11 cellular contexts compared by ENCODE assay signal in the genomic region with DNA sequence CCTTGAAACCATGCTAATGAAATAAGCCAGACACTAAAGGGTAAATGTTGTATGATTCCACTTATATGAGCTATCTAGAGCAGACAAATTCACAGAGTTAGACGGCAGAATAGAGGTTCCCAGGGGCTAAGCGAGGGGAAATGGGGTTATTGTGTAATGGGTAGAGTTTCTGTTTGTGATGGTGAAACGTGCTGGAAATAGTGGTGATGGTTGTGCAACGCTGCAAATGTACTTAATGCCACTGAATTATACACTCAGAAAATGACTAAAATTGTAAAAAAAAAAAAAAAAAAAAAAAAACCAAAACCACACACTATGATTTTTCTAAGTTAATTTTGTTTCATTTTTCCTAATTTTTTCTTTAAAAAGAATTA. TPM values are rescaled to one million over a fixed set of nuclear protein-coding genes. Genes with fewer than 3 reads are reported as not detected.
DNase-seq lines count a peak whose midpoint lies in the region; ATAC-seq and TF ChIP-seq lines count a peak whose summit lies in the region.
"Had no signal": no experiment of that assay in that cellular context is flagged by ENCODE, and none has a peak within 500 bp of the region (broad histone marks: within the 10 kb centered on the region; RNA-seq: fewer than 3 reads in every experiment).

No MANE protein-coding gene starts in this region.

- POLR2A ChIA-PET in CD8-positive, alpha-beta memory T cell (lab: Charles Lee): no interaction called here

- no peak for DNase-seq in CD8-positive, alpha-beta memory T cell
- DNase-seq in MV-4-11 (lab: John Stamatoyannopoulos, UW): peak; percentile 97
- DNase-seq in brain microvascular endothelial cell: no peak
- DNase-seq in natural killer cell treated with Interleukin-12 subunit alpha and Interleukin-12 subunit beta and Interleukin-15 and Interleukin-18, amount 100 ng/mL, for 72 hours (ENCODE audit: low spot score): peak; percentile 83
- no peak for DNase-seq in foreskin keratinocyte
- DNase-seq: GDM1, left colon, NCI-H446 treated with DMSO at 0.1 percent for 48 hours had no signal

- peaks cover 10% of the 10 kb centered on the region for H3K36me3 ChIP-seq in CD8-positive, alpha-beta memory T cell (ENCODE audit: insufficient read depth, low read length)
- H3K36me3 ChIP-seq in brain microvascular endothelial cell (replicated peaks): peaks cover 25% of the 10 kb centered on the region

- ATAC-seq in natural killer cell treated with Interleukin-12 subunit alpha and Interleukin-12 subunit beta and Interleukin-15 and Interleukin-18, amount 100 ng/mL, for 72 hours: peak; percentile 35 to 69
- no peak for ATAC-seq in GM21825 (IDR thresholded peaks at IDR 0.05; ENCODE audit: unreplicated experiment)
- ATAC-seq in HG03045 (IDR thresholded peaks at IDR 0.05; ENCODE audit: unreplicated experiment): no peak
- no peak for ATAC-seq in foreskin keratinocyte
- no peak for ATAC-seq in HG03378 (IDR thresholded peaks at IDR 0.05; ENCODE audit: unreplicated experiment)
- ATAC-seq: left colon had no signal

- H3K36me3 Mint-ChIP-seq in CD8-positive, alpha-beta memory T cell: peaks cover 3 to 60% (median 20%) of the 10 kb centered on the region in 3 donors
- H3K36me3 Mint-ChIP-seq in natural killer cell treated with Interleukin-12 subunit alpha and Interleukin-12 subunit beta and Interleukin-15 and Interleukin-18, amount 100 ng/mL, for 72 hours: peaks cover 28% of the 10 kb centered on the region

- peak overlapping the region in 6 of 8 donors; percentile 17 to 87 (median 65) for H3K27ac Mint-ChIP-seq in CD8-positive, alpha-beta memory T cell
- H3K27ac Mint-ChIP-seq in natural killer cell treated with Interleukin-12 subunit alpha and Interleukin-12 subunit beta and Interleukin-15 and Interleukin-18, amount 100 ng/mL, for 72 hours: peak overlapping the region; percentile 95 to 98

- H3K27ac ChIP-seq in CD8-positive, alpha-beta memory T cell (ENCODE audit: low read depth, low read length): no peak overlapping the region
- H3K27ac ChIP-seq in brain microvascular endothelial cell (peak overlapping the region; percentile 10), foreskin keratinocyte (no peak overlapping the region)

- H3K9me3 Mint-ChIP-seq in CD8-positive, alpha-beta memory T cell: no peaks in the 10 kb centered on the region
- H3K9me3 Mint-ChIP-seq in natural killer cell treated with Interleukin-12 subunit alpha and Interleukin-12 subunit beta and Interleukin-15 and Interleukin-18, amount 100 ng/mL, for 72 hours: no peaks in the 10 kb centered on the region

- no peak overlapping the region for H3K4me3 Mint-ChIP-seq in CD8-positive, alpha-beta memory T cell
- peak overlapping the region; percentile 76 for H3K4me3 Mint-ChIP-seq in natural killer cell treated with Interleukin-12 subunit alpha and Interleukin-12 subunit beta and Interleukin-15 and Interleukin-18, amount 100 ng/mL, for 72 hours

- CTCF ChIA-PET in CD8-positive, alpha-beta memory T cell (lab: Charles Lee): no interaction called here

- no peaks in the 10 kb centered on the region for H3K27me3 ChIP-seq in CD8-positive, alpha-beta memory T cell (ENCODE audit: insufficient read depth, low read length, poor library complexity, severe bottlenecking)
- H3K27me3 ChIP-seq in brain microvascular endothelial cell (replicated peaks): no peaks in the 10 kb centered on the region
- no peaks in the 10 kb centered on the region for H3K27me3 ChIP-seq in foreskin keratinocyte

- peaks cover 28 to 39% (median 35%) of the 10 kb centered on the region in 3 donors for H3K4me1 Mint-ChIP-seq in CD8-positive, alpha-beta memory T cell
- peaks cover 54 to 56% of the 10 kb centered on the region in 2 donors for H3K4me1 Mint-ChIP-seq in natural killer cell treated with Interleukin-12 subunit alpha and Interleukin-12 subunit beta and Interleukin-15 and Interleukin-18, amount 100 ng/mL, for 72 hours (ENCODE audit: low read depth in 2 of 2)

- no peak overlapping the region for H3K4me3 ChIP-seq in CD8-positive, alpha-beta memory T cell (ENCODE audit: low read length)
- H3K4me3 ChIP-seq in brain microvascular endothelial cell (ENCODE audit: low read depth, low read length): no peak overlapping the region

- in situ Hi-C loops in brain microvascular endothelial cell (cut with HindIII; ENCODE audit: low pct_ligation_motif_present, low sequenced_read_pairs): no loop called here

- no peaks in the 10 kb centered on the region for H3K9me3 ChIP-seq in CD8-positive, alpha-beta memory T cell (ENCODE audit: low read length)

- H3K4me1 ChIP-seq in CD8-positive, alpha-beta memory T cell (ENCODE audit: insufficient read depth, low read length): peaks cover 20% of the 10 kb centered on the region
- no peaks in the 10 kb centered on the region for H3K4me1 ChIP-seq in foreskin keratinocyte

- no peaks in the 10 kb centered on the region for H3K27me3 Mint-ChIP-seq in CD8-positive, alpha-beta memory T cell
- no peaks in the 10 kb centered on the region for H3K27me3 Mint-ChIP-seq in natural killer cell treated with Interleukin-12 subunit alpha and Interleukin-12 subunit beta and Interleukin-15 and Interleukin-18, amount 100 ng/mL, for 72 hours

- TF ChIP-seq CTCF in brain microvascular endothelial cell (IDR thresholded peaks at IDR 0.05; ENCODE audit: low read depth, low read length, missing control alignments) (no peak), foreskin keratinocyte (conservative IDR thresholded peaks at IDR 0.05) (no peak)

RNA-seq across cellular contexts. Expression of a gene that starts 30.0 kb away (rescaled TPM):
- 10 to 100 TPM; 48.2 to 52.3 TPM for total RNA-seq in CD8-positive, alpha-beta memory T cell
- 18.6 TPM for polyA plus RNA-seq in CD8-positive, alpha-beta memory T cell
- total RNA-seq in natural killer cell treated with Interleukin-12 subunit alpha and Interleukin-12 subunit beta and Interleukin-15 and Interleukin-18, amount 100 ng/mL, for 72 hours: 10 to 100 TPM; 22.4 to 48.0 TPM
- 29.4 and 36.2 TPM in 2 replicates for total RNA-seq in foreskin keratinocyte
- 28.4 and 40.1 TPM in 2 replicates for polyA plus RNA-seq in foreskin keratinocyte

RNA-seq across cellular contexts. Expression of a gene that starts 31.6 kb away (rescaled TPM):
- total RNA-seq in CD8-positive, alpha-beta memory T cell: 10 to 100 TPM; 23.8 to 24.8 TPM
- polyA plus RNA-seq in CD8-positive, alpha-beta memory T cell: 51.0 TPM
- total RNA-seq in natural killer cell treated with Interleukin-12 subunit alpha and Interleukin-12 subunit beta and Interleukin-15 and Interleukin-18, amount 100 ng/mL, for 72 hours: 10 to 100 TPM; 46.2 to 57.7 TPM
- 49.8 and 52.6 TPM in 2 replicates for total RNA-seq in foreskin keratinocyte
- polyA plus RNA-seq in foreskin keratinocyte: 21.8 and 23.3 TPM in 2 replicates

RNA-seq across cellular contexts. Expression of a gene that starts 43.1 kb away (rescaled TPM):
- 100 to 1,000 TPM; 203 to 207 TPM for total RNA-seq in CD8-positive, alpha-beta memory T cell
- 83.3 TPM for polyA plus RNA-seq in CD8-positive, alpha-beta memory T cell
- total RNA-seq in natural killer cell treated with Interleukin-12 subunit alpha and Interleukin-12 subunit beta and Interleukin-15 and Interleukin-18, amount 100 ng/mL, for 72 hours: 100 to 1,000 TPM; 137 to 144 TPM
- 166 and 183 TPM in 2 replicates for total RNA-seq in foreskin keratinocyte
- 142 and 187 TPM in 2 replicates for polyA plus RNA-seq in foreskin keratinocyte

RNA-seq across cellular contexts. Expression of a gene that starts 54.9 kb away (rescaled TPM):
- total RNA-seq in CD8-positive, alpha-beta memory T cell: 100 to 1,000 TPM; 181 to 195 TPM
- 75.3 TPM for polyA plus RNA-seq in CD8-positive, alpha-beta memory T cell
- total RNA-seq in natural killer cell treated with Interleukin-12 subunit alpha and Interleukin-12 subunit beta and Interleukin-15 and Interleukin-18, amount 100 ng/mL, for 72 hours: 100 to 1,000 TPM; 146 to 214 TPM
- total RNA-seq in foreskin keratinocyte: 152 and 172 TPM in 2 replicates
- polyA plus RNA-seq in foreskin keratinocyte: 33.0 and 41.1 TPM in 2 replicates

Comparison
In these comparisons a context has a peak if more than half of its experiments do, and no peak if none do; other contexts are left out.
1. DNase-seq: peak in MV-4-11 (single experiment) and natural killer cell treated with Interleukin-12 subunit alpha and Interleukin-12 subunit beta and Interleukin-15 and Interleukin-18, amount 100 ng/mL, for 72 hours (single experiment); none in CD8-positive, alpha-beta memory T cell (0 of 5), brain microvascular endothelial cell (single experiment) and foreskin keratinocyte (0 of 2).
2. ATAC-seq: peak in natural killer cell treated with Interleukin-12 subunit alpha and Interleukin-12 subunit beta and Interleukin-15 and Interleukin-18, amount 100 ng/mL, for 72 hours (2 of 2); none in GM21825 (single experiment), HG03045 (single experiment), foreskin keratinocyte (single experiment) and HG03378 (single experiment).